8 cellular contexts compared by ENCODE assay signal in the genomic region with DNA sequence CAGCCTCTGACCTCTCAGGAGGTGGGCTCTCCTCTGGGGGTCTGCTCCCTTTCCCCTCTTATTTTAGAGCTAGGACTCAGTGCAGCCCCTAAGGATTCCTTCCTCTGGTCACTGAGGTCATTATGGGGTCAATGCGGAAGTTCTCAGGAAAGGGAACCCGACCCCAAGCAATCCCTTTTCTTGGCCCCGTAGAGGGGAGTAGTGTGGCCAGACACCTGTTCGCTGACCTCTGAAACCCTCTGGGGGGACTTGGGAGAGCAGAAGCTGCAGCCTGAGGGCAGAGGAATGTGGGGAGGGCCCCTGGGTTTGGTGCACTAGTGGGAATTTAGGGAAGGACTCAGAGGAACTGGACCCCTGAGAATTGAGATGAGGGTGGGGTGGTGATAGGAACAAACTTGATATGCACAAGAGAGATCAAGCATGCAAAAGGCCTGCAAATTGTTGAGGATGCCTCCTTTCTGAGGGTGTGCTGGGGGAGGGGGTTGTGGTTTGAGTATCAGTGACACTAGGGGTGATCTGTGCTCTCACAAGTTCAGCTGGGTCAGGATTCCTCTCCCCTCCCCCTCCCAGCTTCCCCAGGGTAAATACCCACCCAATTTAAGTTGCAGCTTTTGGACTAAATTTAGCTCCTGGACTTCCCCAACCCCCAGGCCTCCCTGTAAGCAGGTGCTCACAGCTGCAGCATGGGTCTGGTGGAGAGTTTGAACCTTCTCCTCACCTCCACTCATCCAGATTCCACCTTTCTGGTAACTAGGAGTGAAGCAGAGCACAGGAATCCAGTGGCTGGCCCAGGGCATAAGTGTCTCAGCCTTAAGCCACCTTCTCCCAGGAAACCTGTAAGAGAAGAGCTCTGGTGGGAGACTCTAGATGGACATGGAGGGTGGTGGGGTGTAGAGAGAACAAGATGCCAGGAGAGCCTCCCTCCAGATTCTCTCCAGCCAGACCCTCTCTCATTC. TPM values are rescaled to one million over a fixed set of nuclear protein-coding genes. Genes with fewer than 3 reads are reported as not detected.
DNase-seq lines count a peak whose midpoint lies in the region; ATAC-seq, FAIRE-seq and TF ChIP-seq lines count a peak whose summit lies in the region.

No MANE protein-coding gene starts in this region.

- 8 to 16% (median 9%) methylated on average over 4 of the region's 4 CpGs for WGBS in adipose tissue, 3 donors
- 5% methylated on average over 4 of the region's 4 CpGs for WGBS in right lobe of liver (ENCODE audit: insufficient coverage, low coverage, low lambda C conversion rate, missing lambda C conversion rate)

- no peak for DNase-seq in GM18507 (ENCODE audit: extremely low spot score, insufficient read length, low read depth)
- no peak for DNase-seq in RWPE2 (ENCODE audit: low spot score)
- DNase-seq in right lobe of liver: peak in 1 of 3 donors; percentile 71
- peak; percentile 83 for DNase-seq in stimulated activated CD8-positive, alpha-beta memory T cell treated with anti-CD3 and anti-CD28 coated beads, Interleukin-4, amount 100 ng/mL, for 48 hours
- DNase-seq in posterior vena cava (ENCODE audit: low spot score): no peak
- DNase-seq in HuH-7 (ENCODE audit: low spot score): no peak

- TF ChIP-seq POLR2A in right lobe of liver (IDR thresholded peaks at IDR 0.05): no peak

- ATAC-seq in HG02678 (IDR thresholded peaks at IDR 0.05; ENCODE audit: unreplicated experiment) (peak; percentile 43), RWPE2 (ENCODE audit: low read depth) (no peak), right lobe of liver (peak in 1 of 4 donors; percentile 0)

- H3K9me3 ChIP-seq in RWPE2 (ENCODE audit: severe bottlenecking): no peaks in the 10 kb centered on the region
- H3K9me3 ChIP-seq in right lobe of liver: no peaks in the 10 kb centered on the region

- H3K4me1 ChIP-seq in RWPE2 (ENCODE audit: insufficient read depth, poor library complexity, severe bottlenecking): peaks cover 43% of the 10 kb centered on the region
- peaks cover 0 to 75% (median 33%) of the 10 kb centered on the region in 4 donors for H3K4me1 ChIP-seq in right lobe of liver

- H3K27ac ChIP-seq in RWPE2 (ENCODE audit: poor library complexity, severe bottlenecking): peak overlapping the region; percentile 100
- H3K27ac ChIP-seq in adipose tissue (ENCODE audit: low read depth, low read length): peak overlapping the region; percentile 100
- H3K27ac ChIP-seq in right lobe of liver: peak overlapping the region; percentile 94 to 99 (median 99)

- H3K36me3 ChIP-seq in RWPE2 (ENCODE audit: low read depth) (peaks cover 13% of the 10 kb centered on the region), right lobe of liver (peaks cover 0 to 4% (median 0%) of the 10 kb centered on the region in 4 donors)

- intact Hi-C loops in right lobe of liver (cut with DNase I): loop anchor here in 1 of 2 donors (5.0 kb wide), 1 partner anchor 55 kb away; no protein-coding TSS in a partner anchor
- intact Hi-C loops in posterior vena cava (cut with DNase I): loop anchor here (5.0 to 10.0 kb wide), 2 partner anchors 60 to 252 kb away; no protein-coding TSS in a partner anchor

- H3K4me3 ChIP-seq in RWPE2 (ENCODE audit: severe bottlenecking): no peak overlapping the region
- H3K4me3 ChIP-seq in right lobe of liver: peak overlapping the region in 2 of 3 donors; percentile 58 to 62

- H3K27me3 ChIP-seq in RWPE2 (ENCODE audit: insufficient read depth, poor library complexity, severe bottlenecking) (no peaks in the 10 kb centered on the region), right lobe of liver (no peaks in the 10 kb centered on the region)

- no peak for TF ChIP-seq CTCF in RWPE2 (IDR thresholded peaks at IDR 0.05; ENCODE audit: poor library complexity, severe bottlenecking)
- no peak for TF ChIP-seq CTCF in right lobe of liver (IDR thresholded peaks at IDR 0.05)

- peak; percentile 94 for FAIRE-seq in GM18507 (lab: Jason Lieb, UNC)

RNA-seq across cellular contexts. Expression of gene ADAMTSL4, which starts 13.5 kb away (rescaled TPM):
- polyA plus RNA-seq in adipose tissue: 10 to 100 TPM; 12.1 to 66.1 (median 56.0) TPM
- total RNA-seq in right lobe of liver (10 to 100 TPM; 20.5 to 35.2 (median 31.5) TPM), posterior vena cava (10 to 100 TPM; 79.6 to 99.6 TPM)

RNA-seq across cellular contexts. Expression of gene MCL1, which starts 16.7 kb away (rescaled TPM):
- 100 to 1,000 TPM in 2 of 3 donors, 10 to 100 TPM in 1; 98.6 to 386 (median 314) TPM for polyA plus RNA-seq in adipose tissue
- total RNA-seq in right lobe of liver: 100 to 1,000 TPM in 5 of 6 experiments, 10 to 100 TPM in 1; 83.6 to 266 (median 158) TPM
- total RNA-seq in posterior vena cava: 100 to 1,000 TPM; 210 to 267 TPM

RNA-seq across cellular contexts. Expression of gene FALEC, which starts 47.1 kb away (rescaled TPM):
- under 1 TPM in 2 of 3 donors, not detected in 1; 0.15 to 0.18 TPM for polyA plus RNA-seq in adipose tissue
- total RNA-seq in right lobe of liver (not detected), posterior vena cava (not detected)

RNA-seq across cellular contexts. Expression of gene ECM1, which starts 54.8 kb away (rescaled TPM):
- 10 to 100 TPM in 2 of 3 donors, 1 to 10 TPM in 1; 2.7 to 10.8 (median 10.1) TPM for polyA plus RNA-seq in adipose tissue
- total RNA-seq in right lobe of liver (10 to 100 TPM in 5 of 6 experiments, 1 to 10 TPM in 1; 8.8 to 26.7 (median 14.9) TPM), posterior vena cava (10 to 100 TPM; 51.9 to 78.0 TPM)
